In the genomic region with DNA sequence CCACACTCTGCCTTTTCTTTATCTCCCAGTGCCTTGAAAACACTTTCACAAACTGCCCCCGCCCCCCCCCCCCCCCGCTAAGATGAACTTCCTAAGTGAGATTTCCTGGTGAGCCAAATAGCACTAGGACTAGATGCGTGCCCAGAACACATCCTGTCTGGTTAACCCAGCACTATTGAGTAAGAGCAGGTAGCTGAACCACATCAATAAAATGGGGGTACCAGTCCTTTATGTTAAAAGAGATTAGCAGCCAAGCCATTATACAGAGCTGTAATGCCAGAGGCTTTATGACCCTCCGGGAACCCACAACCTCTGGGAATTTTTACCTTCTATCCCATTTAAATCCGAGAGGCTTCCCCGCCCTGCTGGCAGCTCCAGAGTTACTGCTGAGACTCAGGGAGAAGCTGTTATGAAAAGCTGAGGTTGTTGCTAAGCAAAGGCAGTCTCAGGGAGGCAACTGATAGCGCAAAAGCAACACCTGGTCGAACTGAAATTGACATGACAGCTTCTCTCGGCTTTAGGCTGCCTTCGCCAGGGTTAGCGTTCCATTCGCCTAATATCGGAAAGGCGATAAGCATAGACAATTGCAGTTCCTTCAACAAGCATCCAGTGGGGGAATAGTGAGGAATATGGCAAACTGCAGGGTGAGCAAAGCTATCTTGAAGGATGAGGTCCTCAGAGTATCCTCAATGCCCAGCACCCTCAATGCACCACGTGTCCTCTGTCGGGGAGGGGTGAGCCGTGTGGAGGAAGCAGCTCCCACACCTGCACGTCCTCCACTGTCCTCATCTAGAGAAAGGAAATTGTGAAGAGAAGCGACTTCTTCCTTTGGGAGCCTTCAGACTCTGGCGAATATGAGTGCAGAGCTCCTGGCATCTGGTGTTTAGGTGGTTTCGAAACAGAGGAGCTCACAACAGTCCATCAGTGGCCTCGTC, we compare ENCODE assay signal across 24 cellular contexts.
DNase-seq lines count a peak whose midpoint lies in the region; ATAC-seq lines count a peak whose summit lies in the region.
"Had no signal": no experiment of that assay in that cellular context is flagged by ENCODE, and none has a peak within 500 bp of the region (broad histone marks: within the 10 kb centered on the region; RNA-seq: fewer than 3 reads in every experiment).

No MANE protein-coding gene starts in this region.

- H3K4me1 ChIP-seq in HAP-1: no peaks in the 10 kb centered on the region
- H3K4me1 ChIP-seq: BE2C, parathyroid adenoma had no signal

- POLR2A ChIA-PET in activated CD4-positive, alpha-beta T cell treated with anti-CD3 and anti-CD28 coated beads for 36 hours (lab: Charles Lee): no interaction called here

- in situ Hi-C loops in HAP-1 (cut with MboI; ENCODE audit: low sequenced_read_pairs): no loop called here

- no peaks in the 10 kb centered on the region for H3K36me3 Mint-ChIP-seq in activated CD4-positive, alpha-beta T cell treated with anti-CD3 and anti-CD28 coated beads for 36 hours (ENCODE audit: low read depth)
- H3K36me3 Mint-ChIP-seq: activated naive CD4-positive, alpha-beta T cell treated with anti-CD3 and anti-CD28 coated beads, Interleukin-2, amount 50 U/mL, for 72 hours had no signal

- peak; percentile 51 for DNase-seq in NCI-H748 (lab: John Stamatoyannopoulos, UW; ENCODE audit: unreplicated experiment)
- DNase-seq in NCI-H748 treated with DMSO at 0.1 percent for 48 hours (lab: John Stamatoyannopoulos, UW): no peak
- DNase-seq in H7: peak; percentile 62
- DNase-seq in SW480 (ENCODE audit: low spot score): peak; percentile 87
- DNase-seq in left kidney (ENCODE audit: low read depth, low spot score): peak; percentile 61
- DNase-seq in HAP-1 (ENCODE audit: low spot score in 2 of 2): no peak
- no peak for DNase-seq in NAMALWA (ENCODE audit: low spot score)
- DNase-seq in activated CD4-positive, alpha-beta T cell treated with anti-CD3 and anti-CD28 coated beads for 36 hours: no peak
- DNase-seq: activated CD4-positive, CD25-positive, alpha-beta regulatory T cell treated with anti-CD3 and anti-CD28 coated beads, Interleukin-2, amount 50 U/mL, for 72 hours; aorta; BE2C; DMS79 treated with DMSO at 0.1 percent for 48 hours; NCI-H1436; NCI-H774; nephron progenitor cell; PC-3; SHP77 treated with DMSO at 0.1 percent for 48 hours; SW 1271 had no signal

- H3K27me3 ChIP-seq in H7 (ENCODE audit: control insufficient read depth, insufficient read depth, low read length): no peaks in the 10 kb centered on the region
- H3K27me3 ChIP-seq in HAP-1 (ENCODE audit: low read depth): no peaks in the 10 kb centered on the region
- H3K27me3 ChIP-seq: BE2C had no signal

- CTCF ChIA-PET in activated CD4-positive, alpha-beta T cell treated with anti-CD3 and anti-CD28 coated beads for 36 hours (lab: Charles Lee): interaction anchor here (0.6 kb wide), 1 partner anchor 37 kb away, joined by 3 read pairs; no protein-coding TSS in a partner anchor

- ATAC-seq in activated CD4-positive, alpha-beta T cell treated with anti-CD3 and anti-CD28 coated beads for 36 hours: no peak
- ATAC-seq: activated naive CD4-positive, alpha-beta T cell treated with anti-CD3 and anti-CD28 coated beads, Interleukin-2, amount 50 U/mL, for 72 hours; HCT116; PC-3 had no signal

- H3K4me1 Mint-ChIP-seq in activated CD4-positive, alpha-beta T cell treated with anti-CD3 and anti-CD28 coated beads for 36 hours: no peaks in the 10 kb centered on the region

- no peaks in the 10 kb centered on the region for H3K9me3 ChIP-seq in HAP-1
- H3K9me3 ChIP-seq: BE2C had no signal

- H3K36me3 ChIP-seq in H7 (replicated peaks; ENCODE audit: control insufficient read depth, insufficient read depth, low read length) (no peaks in the 10 kb centered on the region), HAP-1 (replicated peaks) (no peaks in the 10 kb centered on the region)
- H3K36me3 ChIP-seq: BE2C had no signal

- H3K4me3 Mint-ChIP-seq in activated CD4-positive, alpha-beta T cell treated with anti-CD3 and anti-CD28 coated beads for 36 hours: no peak overlapping the region
- H3K4me3 Mint-ChIP-seq: activated T-helper 1 cell treated with anti-CD3 and anti-CD28 coated beads, Interleukin-12 subunit alpha, Interleukin-12 subunit beta, Interleukin-2, Interleukin-4 antibody, amounts not matched to agents 30 ng/mL and 10 ng/mL and 1 ng/mL, durations not matched to agents 14 hours and 24 hours and 36 hours; dendritic cell treated with granulocyte-macrophage colony-stimulating factor and Interleukin-4, amounts not matched to agents 40 ng/mL and 50 ng/mL, for 4 days; nephron progenitor cell; stimulated activated naive CD8-positive, alpha-beta T cell treated with anti-CD3 and anti-CD28 coated beads, Interleukin-15, Interleukin-2, amounts not matched to agents 100 ng/mL and 50 ng/mL, for 24 hours had no signal

- intact Hi-C loops in activated CD4-positive, alpha-beta T cell treated with anti-CD3 and anti-CD28 coated beads for 36 hours (cut with DNase I, micrococcal nuclease): no loop called here

- H3K9me3 Mint-ChIP-seq in activated CD4-positive, alpha-beta T cell treated with anti-CD3 and anti-CD28 coated beads for 36 hours (ENCODE audit: low read depth): no peaks in the 10 kb centered on the region
- H3K9me3 Mint-ChIP-seq: activated T-helper 1 cell treated with anti-CD3 and anti-CD28 coated beads, Interleukin-12 subunit alpha, Interleukin-12 subunit beta, Interleukin-2, Interleukin-4 antibody, amounts not matched to agents 30 ng/mL and 10 ng/mL and 1 ng/mL, durations not matched to agents 14 hours and 24 hours and 36 hours; dendritic cell treated with granulocyte-macrophage colony-stimulating factor and Interleukin-4, amounts not matched to agents 40 ng/mL and 50 ng/mL, for 4 days; nephron progenitor cell; stimulated activated naive CD8-positive, alpha-beta T cell treated with anti-CD3 and anti-CD28 coated beads, Interleukin-15, Interleukin-2, amounts not matched to agents 100 ng/mL and 50 ng/mL, for 24 hours had no signal

- peaks cover 3% of the 10 kb centered on the region for H3K27me3 Mint-ChIP-seq in activated CD4-positive, alpha-beta T cell treated with anti-CD3 and anti-CD28 coated beads for 36 hours
- H3K27me3 Mint-ChIP-seq: dendritic cell treated with granulocyte-macrophage colony-stimulating factor and Interleukin-4, amounts not matched to agents 40 ng/mL and 50 ng/mL, for 4 days had no signal

- H3K4me3 ChIP-seq in H7 (ENCODE audit: insufficient read depth, low read depth, low read length) (no peak overlapping the region), HAP-1 (no peak overlapping the region)

- H3K27ac Mint-ChIP-seq in activated CD4-positive, alpha-beta T cell treated with anti-CD3 and anti-CD28 coated beads for 36 hours: no peak overlapping the region
- H3K27ac Mint-ChIP-seq: activated naive CD4-positive, alpha-beta T cell treated with anti-CD3 and anti-CD28 coated beads, Interleukin-2, amount 50 U/mL, for 72 hours; activated T-helper 1 cell treated with anti-CD3 and anti-CD28 coated beads, Interleukin-12 subunit alpha, Interleukin-12 subunit beta, Interleukin-2, Interleukin-4 antibody, amounts not matched to agents 30 ng/mL and 10 ng/mL and 1 ng/mL, durations not matched to agents 14 hours and 24 hours and 36 hours; dendritic cell treated with granulocyte-macrophage colony-stimulating factor and Interleukin-4, amounts not matched to agents 40 ng/mL and 50 ng/mL, for 4 days; nephron progenitor cell; stimulated activated naive CD8-positive, alpha-beta T cell treated with anti-CD3 and anti-CD28 coated beads, Interleukin-15, Interleukin-2, amounts not matched to agents 100 ng/mL and 50 ng/mL, for 24 hours had no signal

Comparison
In these comparisons a context has a peak if more than half of its experiments do, and no peak if none do; other contexts are left out.
1. DNase-seq: peak in NCI-H748 (single experiment), H7 (single experiment), SW480 (single experiment) and left kidney (single experiment); none in NCI-H748 treated with DMSO at 0.1 percent for 48 hours (single experiment), HAP-1 (0 of 2), NAMALWA (single experiment) and activated CD4-positive, alpha-beta T cell treated with anti-CD3 and anti-CD28 coated beads for 36 hours (single experiment).